In the genomic region with DNA sequence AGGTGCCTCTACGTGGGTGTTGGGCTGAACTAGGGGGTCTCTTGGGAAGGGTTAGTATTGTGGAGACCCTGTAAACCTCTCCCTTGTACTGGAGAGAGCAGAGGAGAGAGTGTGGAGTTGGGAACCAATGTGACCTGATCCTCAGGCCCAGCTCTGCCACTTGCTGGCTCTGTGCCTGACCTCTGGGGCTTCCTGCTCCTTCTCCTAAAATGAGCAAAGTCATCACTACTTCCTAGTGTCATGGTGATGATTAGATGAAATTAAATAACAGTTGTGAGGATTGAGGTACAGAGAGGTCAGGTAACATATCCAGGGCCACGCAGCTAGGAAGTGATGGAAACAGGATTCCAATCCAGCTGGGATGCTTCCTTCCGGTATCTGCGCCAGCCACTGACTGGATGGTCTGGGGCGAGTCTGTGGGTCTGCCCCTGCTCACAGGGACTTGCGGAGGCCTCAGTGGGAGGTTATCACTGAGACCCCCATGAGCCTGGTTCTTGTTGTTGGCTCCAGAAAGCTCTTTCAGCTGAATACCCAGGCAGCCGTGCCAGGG, we compare ENCODE assay signal across 14 cellular contexts. TPM values are rescaled to one million over a fixed set of nuclear protein-coding genes. Genes with fewer than 3 reads are reported as not detected.
DNase-seq lines count a peak whose midpoint lies in the region; ATAC-seq and TF ChIP-seq lines count a peak whose summit lies in the region.
"Had no signal": no experiment of that assay in that cellular context is flagged by ENCODE, and none has a peak within 500 bp of the region (broad histone marks: within the 10 kb centered on the region; RNA-seq: fewer than 3 reads in every experiment).

No MANE protein-coding gene starts in this region.

- intact Hi-C loops in CD4-positive, alpha-beta T cell (cut with DNase I, micrococcal nuclease) = loop anchor here in 1 of 2 experiments (5.0 to 10.0 kb wide), 3 partner anchors 127 to 655 kb away; partner anchors contain the start of genes CNOT8, FAXDC2 and LARP1

- no peaks in the 10 kb centered on the region for H3K27me3 Mint-ChIP-seq in CD4-positive, alpha-beta T cell
- H3K27me3 Mint-ChIP-seq in T-cell = no peaks in the 10 kb centered on the region

- no peak for TF ChIP-seq POLR2A in erythroblast (IDR thresholded peaks at IDR 0.05; ENCODE audit: low read length)

- no peak overlapping the region for H2AFZ ChIP-seq in ACC112 (ENCODE audit: low read length, unreplicated experiment)
- H2AFZ ChIP-seq: hepatocyte had no signal

- peak overlapping the region; percentile 81 for H3K27ac ChIP-seq in ACC112 (ENCODE audit: low read depth, low read length)
- no peak overlapping the region for H3K27ac ChIP-seq in CD4-positive, alpha-beta T cell (ENCODE audit: low read depth, low read length)
- H3K27ac ChIP-seq: coronary artery, hepatocyte, testis had no signal

- peaks cover 68% of the 10 kb centered on the region for H3K4me1 Mint-ChIP-seq in CD4-positive, alpha-beta T cell (ENCODE audit: low read depth)
- peaks cover 80 to 89% (median 86%) of the 10 kb centered on the region in 3 donors for H3K4me1 Mint-ChIP-seq in T-cell

- H3K36me3 Mint-ChIP-seq in CD4-positive, alpha-beta T cell (ENCODE audit: low read depth) = peaks cover 28% of the 10 kb centered on the region
- peaks cover 24% of the 10 kb centered on the region for H3K36me3 Mint-ChIP-seq in T-cell

- CTCF ChIA-PET in CD4-positive, alpha-beta T cell (lab: Charles Lee) = interaction anchor here (0.6 kb wide), 1 partner anchor 209 kb away, joined by 3 read pairs; no protein-coding TSS in a partner anchor
- CTCF ChIA-PET in T-cell (lab: Charles Lee) = no interaction called here

- H3K4me3 Mint-ChIP-seq in CD4-positive, alpha-beta T cell = no peak overlapping the region
- H3K4me3 Mint-ChIP-seq in T-cell = peak overlapping the region in 1 of 3 donors; percentile 17

- peaks cover 39% of the 10 kb centered on the region for H3K4me1 ChIP-seq in ACC112 (ENCODE audit: control insufficient read depth, insufficient read depth, low read length, unreplicated experiment)

- no peak for DNase-seq in CD4-positive, alpha-beta T cell
- DNase-seq in T-cell (no peak), erythroblast (lab: John Stamatoyannopoulos, UW) (peak; percentile 71 to 81), SKM-1 (lab: John Stamatoyannopoulos, UW; ENCODE audit: unreplicated experiment) (no peak), NAMALWA (ENCODE audit: low spot score) (no peak)
- DNase-seq: C1 segment of cervical spinal cord, MV-4-11, NCI-H2171, SHP77, testis had no signal

- no peaks in the 10 kb centered on the region for H3K9me3 Mint-ChIP-seq in CD4-positive, alpha-beta T cell
- H3K9me3 Mint-ChIP-seq in T-cell = no peaks in the 10 kb centered on the region

- no peak overlapping the region for H3K4me3 ChIP-seq in ACC112 (ENCODE audit: low read depth, low read length)
- H3K4me3 ChIP-seq: coronary artery, hepatocyte, testis had no signal

- H3K9me3 ChIP-seq in CD4-positive, alpha-beta T cell (ENCODE audit: control insufficient read depth, low read length) = no peaks in the 10 kb centered on the region
- H3K9me3 ChIP-seq: testis had no signal

- no peak for ATAC-seq in CD4-positive, alpha-beta T cell (ENCODE audit: poor library complexity)
- ATAC-seq in T-cell (replicated peaks in 1 of 4) = no peak
- ATAC-seq in GM18519 (IDR thresholded peaks at IDR 0.05; ENCODE audit: low FRiP score, unreplicated experiment) = no peak

- H3K27me3 ChIP-seq in ACC112 (ENCODE audit: insufficient read depth, low read length) = no peaks in the 10 kb centered on the region
- no peaks in the 10 kb centered on the region for H3K27me3 ChIP-seq in CD4-positive, alpha-beta T cell (ENCODE audit: control insufficient read depth, insufficient read depth, low read length)
- H3K27me3 ChIP-seq: hepatocyte, testis had no signal

- POLR2A ChIA-PET in CD4-positive, alpha-beta T cell (lab: Charles Lee) = interaction anchor here (6.2 kb wide), 1 partner anchor 10 kb away, joined by 42 read pairs; the partner anchor contains the start of gene GALNT10
- POLR2A ChIA-PET in T-cell (lab: Charles Lee) = interaction anchor here in 1 of 2 donors (1.2 kb wide), 1 partner anchor 26 kb away, joined by 5 read pairs; no protein-coding TSS in a partner anchor

- H3K27ac Mint-ChIP-seq in CD4-positive, alpha-beta T cell = peak overlapping the region; percentile 89
- peak overlapping the region; percentile 91 to 96 for H3K27ac Mint-ChIP-seq in T-cell

- TF ChIP-seq CTCF in CD4-positive, alpha-beta T cell (IDR thresholded peaks at IDR 0.05) = no peak

- no peaks in the 10 kb centered on the region for H3K36me3 ChIP-seq in ACC112 (ENCODE audit: insufficient read depth, low read length)

- H3K79me2 ChIP-seq in ACC112 (ENCODE audit: control insufficient read depth, insufficient read depth, low read length, unreplicated experiment) = peaks cover 61% of the 10 kb centered on the region

RNA-seq across cellular contexts. Expression of gene GALNT10, which starts 9.2 kb away (rescaled TPM):
- total RNA-seq in CD4-positive, alpha-beta T cell = 10 to 100 TPM; 21.7 to 23.0 TPM
- 10 to 100 TPM; 26.9 to 62.7 (median 40.8) TPM for total RNA-seq in T-cell

Comparison
In these comparisons a context has a peak if more than half of its experiments do, and no peak if none do; other contexts are left out.
1. DNase-seq: peak in erythroblast (2 of 2); none in CD4-positive, alpha-beta T cell (0 of 10), T-cell (0 of 34), SKM-1 (single experiment) and NAMALWA (single experiment).